In the genomic region with DNA sequence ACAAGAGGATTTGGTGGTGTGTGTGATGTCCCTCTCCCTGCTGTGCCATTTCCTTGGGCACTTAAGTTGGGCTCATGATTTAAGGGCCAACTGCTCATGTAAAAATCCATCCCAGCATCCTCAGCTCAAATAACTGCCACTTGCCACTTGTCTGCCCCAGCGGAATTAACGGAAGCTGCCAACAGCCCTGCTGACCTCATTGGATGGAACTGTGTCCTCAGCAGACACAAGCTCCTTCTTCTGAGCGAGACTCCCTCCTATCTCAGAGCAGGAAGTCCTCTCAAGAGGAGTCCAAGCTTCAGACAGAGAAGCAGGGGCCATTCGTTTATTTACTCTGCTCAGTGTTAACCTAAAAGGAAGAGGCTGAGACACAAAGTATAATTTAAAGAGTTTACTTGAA, we compare ENCODE assay signal across 22 cellular contexts. TPM values are rescaled to one million over a fixed set of nuclear protein-coding genes. Genes with fewer than 3 reads are reported as not detected.
"Had no signal": no experiment of that assay in that cellular context is flagged by ENCODE, and none has a peak within 500 bp of the region (broad histone marks: within the 10 kb centered on the region; RNA-seq: fewer than 3 reads in every experiment).

No MANE protein-coding gene starts in this region.

- ATAC-seq: left colon had no signal

- H3K4me3 ChIP-seq: ascending aorta, esophagus squamous epithelium, hepatocyte, skin epidermis, tibial nerve, uterus had no signal

- DNase-seq: activated CD4-positive, alpha-beta T cell treated with anti-CD3 and anti-CD28 coated beads for 1 hour; activated gamma-delta T cell; effector CD8-positive, alpha-beta T cell; esophagus squamous epithelium; left colon; midbrain; nephron progenitor cell; posterior cingulate gyrus; stimulated activated CD4-positive, alpha-beta T cell treated with anti-CD3 and anti-CD28 coated beads, Interleukin-15, amount 100 ng/mL, for 24 hours; stimulated activated CD4-positive, alpha-beta T cell treated with anti-CD3 and anti-CD28 coated beads, Interleukin-2, amount 100 ng/mL, for 48 hours; T-helper 2 cell; uterus had no signal

- H3K79me2 ChIP-seq: hepatocyte had no signal

- H3K4me1 ChIP-seq: ascending aorta, tibial nerve, uterus had no signal

- H3K9me3 Mint-ChIP-seq: activated naive CD4-positive, alpha-beta T cell treated with anti-CD3 and anti-CD28 coated beads, Interleukin-2, amount 50 U/mL, for 24 hours; dendritic cell treated with granulocyte-macrophage colony-stimulating factor and Interleukin-4, amounts not matched to agents 40 ng/mL and 50 ng/mL, for 4 days; nephron progenitor cell; stimulated activated naive CD8-positive, alpha-beta T cell treated with anti-CD3 and anti-CD28 coated beads, Interleukin-15, Interleukin-2, amounts not matched to agents 100 ng/mL and 50 ng/mL, for 24 hours had no signal

- H3K9me3 ChIP-seq: ascending aorta, esophagus squamous epithelium, tibial nerve, uterus had no signal

- H3K4me2 ChIP-seq: hepatocyte had no signal

- H3K27ac Mint-ChIP-seq: activated naive CD4-positive, alpha-beta T cell treated with anti-CD3 and anti-CD28 coated beads, Interleukin-2, amount 50 U/mL, for 24 hours; dendritic cell treated with granulocyte-macrophage colony-stimulating factor and Interleukin-4, amounts not matched to agents 40 ng/mL and 50 ng/mL, for 4 days; nephron progenitor cell; stimulated activated naive CD8-positive, alpha-beta T cell treated with anti-CD3 and anti-CD28 coated beads, Interleukin-15, Interleukin-2, amounts not matched to agents 100 ng/mL and 50 ng/mL, for 24 hours had no signal

- H2AFZ ChIP-seq: hepatocyte had no signal

- H3K36me3 ChIP-seq: ascending aorta, esophagus squamous epithelium, tibial nerve, uterus had no signal

- H3K4me3 Mint-ChIP-seq: activated naive CD4-positive, alpha-beta T cell treated with anti-CD3 and anti-CD28 coated beads, Interleukin-2, amount 50 U/mL, for 24 hours; dendritic cell treated with granulocyte-macrophage colony-stimulating factor and Interleukin-4, amounts not matched to agents 40 ng/mL and 50 ng/mL, for 4 days; nephron progenitor cell; stimulated activated naive CD8-positive, alpha-beta T cell treated with anti-CD3 and anti-CD28 coated beads, Interleukin-15, Interleukin-2, amounts not matched to agents 100 ng/mL and 50 ng/mL, for 24 hours had no signal

- H3K36me3 Mint-ChIP-seq: activated naive CD4-positive, alpha-beta T cell treated with anti-CD3 and anti-CD28 coated beads, Interleukin-2, amount 50 U/mL, for 24 hours had no signal

- H3K4me1 Mint-ChIP-seq: activated naive CD4-positive, alpha-beta T cell treated with anti-CD3 and anti-CD28 coated beads, Interleukin-2, amount 50 U/mL, for 24 hours had no signal

- H3K27ac ChIP-seq: ascending aorta, esophagus squamous epithelium, hepatocyte, skin epidermis, tibial nerve, uterus, VCaP had no signal

- H3K27me3 ChIP-seq: ascending aorta, uterus had no signal

RNA-seq across cellular contexts. Expression of gene PRMT8, which starts 29.6 kb away (rescaled TPM):
- total RNA-seq: activated CD8-positive, alpha-beta memory T cell treated with anti-CD3 and anti-CD28 coated beads for 36 hours; ascending aorta; esophagus squamous epithelium; hepatocyte; left colon; lung microvascular endothelial cell; tibial nerve; uterus had no signal
- polyA plus RNA-seq: hepatocyte had no signal
